20 cellular contexts compared by ENCODE assay signal in genomic region chr4:7049739-7050138, GRCh38. TPM values are rescaled to one million over a fixed set of nuclear protein-coding genes. Genes with fewer than 3 reads are reported as not detected.
DNase-seq lines count a peak whose midpoint lies in the region; ATAC-seq, FAIRE-seq and TF ChIP-seq lines count a peak whose summit lies in the region.
"Had no signal": no experiment of that assay in that cellular context is flagged by ENCODE, and none has a peak within 500 bp of the region (broad histone marks: within the 10 kb centered on the region; RNA-seq: fewer than 3 reads in every experiment).

No MANE protein-coding gene starts in this region.

- no peak for FAIRE-seq in HepG2 (lab: Jason Lieb, UNC)
- FAIRE-seq: D721Med, G401.6 had no signal

- intact Hi-C loops in adrenal gland (cut with DNase I) = no loop called here
- intact Hi-C loops in HepG2 (cut with micrococcal nuclease; ENCODE audit: unreplicated experiment) = loop anchor here (10.0 kb wide), 1 partner anchor 145 kb away; the partner anchor contains the start of gene TBC1D14

- TF ChIP-seq EP300 in HepG2 (IDR thresholded peaks at IDR 0.05; ENCODE audit: low read depth in 2 of 2, low read length in 2 of 2) (no peak), HepG2 (CRISPR knock-in tag; IDR thresholded peaks at IDR 0.05; ENCODE audit: borderline replicate concordance) (no peak)

- H3K9ac ChIP-seq in BLaER1 (peak overlapping the region; percentile 41; the same call in 1 of the 2 replicates), HepG2 (ENCODE audit: insufficient read depth, low read depth, low read length) (no peak overlapping the region)
- H3K9ac ChIP-seq: GM23248 had no signal

- H3K4me2 ChIP-seq in BLaER1 = peak overlapping the region; percentile 82
- H3K4me2 ChIP-seq in HepG2 (ENCODE audit: low read depth, low read length) = no peak overlapping the region

- H3K9me3 ChIP-seq in BLaER1 (no peaks in the 10 kb centered on the region), adrenal gland (replicated peaks in 1 of 3) (no peaks in the 10 kb centered on the region), HepG2 (ENCODE audit: low read length) (no peaks in the 10 kb centered on the region)
- H3K9me3 ChIP-seq in CD4-positive, CD25-positive, alpha-beta regulatory T cell (ENCODE audit: control insufficient read depth in 2 of 2, low read length in 2 of 2) = no peaks in the 10 kb centered on the region

- no peak for TF ChIP-seq CTCF in adrenal gland (IDR thresholded peaks at IDR 0.05)
- TF ChIP-seq CTCF in HepG2 (CRISPR knock-in tag; IDR thresholded peaks at IDR 0.05) = no peak

- no peaks in the 10 kb centered on the region for H3K27me3 ChIP-seq in BLaER1
- no peaks in the 10 kb centered on the region for H3K27me3 ChIP-seq in CD4-positive, CD25-positive, alpha-beta regulatory T cell (ENCODE audit: control insufficient read depth, insufficient read depth, low read length)
- H3K27me3 ChIP-seq in adrenal gland = no peaks in the 10 kb centered on the region
- H3K27me3 ChIP-seq in HepG2 (ENCODE audit: control insufficient read depth in 1 of 2, insufficient read depth in 2 of 2, low read length in 2 of 2) = no peaks in the 10 kb centered on the region

- H3K4me3 ChIP-seq in BLaER1 = no peak overlapping the region
- H3K4me3 ChIP-seq in CD4-positive, CD25-positive, alpha-beta regulatory T cell (ENCODE audit: low read depth, low read length) = no peak overlapping the region
- no peak overlapping the region for H3K4me3 ChIP-seq in adrenal gland
- H3K4me3 ChIP-seq in HepG2 (replicated peaks in 1 of 3; ENCODE audit: insufficient read depth in 1 of 3, low read depth in 2 of 3, low read length in 3 of 3) = no peak overlapping the region
- H3K4me3 ChIP-seq: GM23248 had no signal

- H4K20me1 ChIP-seq in BLaER1 = peaks cover 100% of the 10 kb centered on the region
- H4K20me1 ChIP-seq in HepG2 (ENCODE audit: insufficient read depth, low read length) = 0 out of 2 replicates have a peak, but pooled peaks cover 16% of the 10 kb centered on the region

- POLR2A ChIA-PET in HepG2 (lab: Yijun Ruan, JAX) = interaction anchor here (1.6 to 1.8 kb wide), 2 partner anchors 15 to 18 kb away, joined by 4 to 9 read pairs; partner anchors contain the start of gene GRPEL1

- WGBS in adrenal gland, 4 donors = 78 to 90% (median 85%) methylated on average over 7 to 11 of the region's 11 CpGs
- 91% methylated on average over 6 of the region's 11 CpGs for WGBS in HepG2 (ENCODE audit: low lambda C conversion rate)

- H3K9me3 Mint-ChIP-seq in CD4-positive, CD25-positive, alpha-beta regulatory T cell = no peaks in the 10 kb centered on the region
- no peaks in the 10 kb centered on the region for H3K9me3 Mint-ChIP-seq in stimulated activated memory B cell treated with anti-CD40 and anti-IgM and Interleukin-4, amounts not matched to agents 10 μg/mL and 1 μg/mL and 100 μg/mL, for 72 hours
- H3K9me3 Mint-ChIP-seq: CD8-positive, alpha-beta memory T cell had no signal

- no peak for DNase-seq in CD4-positive, CD25-positive, alpha-beta regulatory T cell
- DNase-seq in adrenal gland = no peak
- no peak for DNase-seq in HepG2 (ENCODE audit: low spot score)
- DNase-seq in NCI-H1048 (lab: John Stamatoyannopoulos, UW) = no peak
- DNase-seq: DMS79; GM23248; MV-4-11; NCI-H1417 treated with DMSO at 0.1 percent for 48 hours; NCI-H2029; NCI-H2171; NCI-H446 treated with DMSO at 0.1 percent for 48 hours; NK-92 treated with Interleukin-12 subunit alpha and Interleukin-12 subunit beta, amount 100 ng/mL, for 24 hours had no signal

- H3K4me1 ChIP-seq in BLaER1 (peaks cover 100% of the 10 kb centered on the region), adrenal gland (replicated peaks in 1 of 2) (peaks cover 48 to 68% of the 10 kb centered on the region in 2 donors), HepG2 (ENCODE audit: insufficient read depth, low read length) (peaks cover 23% of the 10 kb centered on the region)
- H3K4me1 ChIP-seq in CD4-positive, CD25-positive, alpha-beta regulatory T cell (ENCODE audit: control insufficient read depth, insufficient read depth, low read length, poor library complexity, severe bottlenecking) = peaks cover 41% of the 10 kb centered on the region

- H3K27me3 Mint-ChIP-seq in CD4-positive, CD25-positive, alpha-beta regulatory T cell = no peaks in the 10 kb centered on the region
- H3K27me3 Mint-ChIP-seq in stimulated activated memory B cell treated with anti-CD40 and anti-IgM and Interleukin-4, amounts not matched to agents 10 μg/mL and 1 μg/mL and 100 μg/mL, for 72 hours = no peaks in the 10 kb centered on the region
- H3K27me3 Mint-ChIP-seq: B cell; CD8-positive, alpha-beta memory T cell had no signal

- H3K36me3 Mint-ChIP-seq in CD4-positive, CD25-positive, alpha-beta regulatory T cell = peaks cover 26% of the 10 kb centered on the region
- H3K36me3 Mint-ChIP-seq in stimulated activated memory B cell treated with anti-CD40 and anti-IgM and Interleukin-4, amounts not matched to agents 10 μg/mL and 1 μg/mL and 100 μg/mL, for 72 hours = peaks cover 28% of the 10 kb centered on the region

- CTCF ChIA-PET in HepG2 (lab: Yijun Ruan, JAX; ENCODE audit: low intra/inter-chr PET ratio, low total read pairs) = no interaction called here

- in situ Hi-C loops in HepG2 (cut with HindIII; ENCODE audit: extremely low pct_ligation_motif_present, low pct_unique_long_range_greater_than_20kb) = no loop called here

- peak overlapping the region in 2 of 3 donors; percentile 46 to 49 for H3K27ac Mint-ChIP-seq in CD4-positive, CD25-positive, alpha-beta regulatory T cell
- H3K27ac Mint-ChIP-seq in stimulated activated memory B cell treated with anti-CD40 and anti-IgM and Interleukin-4, amounts not matched to agents 10 μg/mL and 1 μg/mL and 100 μg/mL, for 72 hours = no peak overlapping the region
- H3K27ac Mint-ChIP-seq: B cell had no signal

- H3K27ac ChIP-seq in BLaER1 (peak overlapping the region; percentile 22; the same call in 1 of the 2 replicates), adrenal gland (peak overlapping the region in 4 of 5 donors; percentile 43 to 82 (median 76)), HepG2 (ENCODE audit: extremely low read length, insufficient read depth, low read length) (no peak overlapping the region)
- H3K27ac ChIP-seq in CD4-positive, CD25-positive, alpha-beta regulatory T cell (ENCODE audit: insufficient read depth, low read length, poor library complexity, severe bottlenecking) = no peak overlapping the region
- H3K27ac ChIP-seq: GM23248 had no signal

- H3K36me3 ChIP-seq in BLaER1 = peaks cover 57% of the 10 kb centered on the region
- peaks cover 22% of the 10 kb centered on the region for H3K36me3 ChIP-seq in CD4-positive, CD25-positive, alpha-beta regulatory T cell (ENCODE audit: control insufficient read depth, insufficient read depth, low read length)
- peaks cover 0 to 6% of the 10 kb centered on the region in 2 donors for H3K36me3 ChIP-seq in adrenal gland (replicated peaks in 1 of 2)
- H3K36me3 ChIP-seq in HepG2 (replicated peaks in 1 of 2; ENCODE audit: control insufficient read depth in 1 of 2, insufficient read depth in 2 of 2, low read length in 2 of 2) = peaks cover 14 to 17% of the 10 kb centered on the region in 2 experiments; a peak in 4 of 5 replicates

- peaks cover 5 to 66% (median 34%) of the 10 kb centered on the region in 4 donors for H3K4me1 Mint-ChIP-seq in CD4-positive, CD25-positive, alpha-beta regulatory T cell
- H3K4me1 Mint-ChIP-seq in stimulated activated memory B cell treated with anti-CD40 and anti-IgM and Interleukin-4, amounts not matched to agents 10 μg/mL and 1 μg/mL and 100 μg/mL, for 72 hours = peaks cover 40% of the 10 kb centered on the region

- no peak overlapping the region for H2AFZ ChIP-seq in HepG2 (ENCODE audit: low read length)
- H2AFZ ChIP-seq: GM23248 had no signal

- no peak overlapping the region for H3K4me3 Mint-ChIP-seq in CD4-positive, CD25-positive, alpha-beta regulatory T cell
- H3K4me3 Mint-ChIP-seq in stimulated activated memory B cell treated with anti-CD40 and anti-IgM and Interleukin-4, amounts not matched to agents 10 μg/mL and 1 μg/mL and 100 μg/mL, for 72 hours = no peak overlapping the region
- H3K4me3 Mint-ChIP-seq: B cell; CD8-positive, alpha-beta memory T cell had no signal

- no TSS peak for BruUV-seq in HepG2 (replicated peaks; lab: Mats Ljungman, UMichigan)

- ATAC-seq in CD4-positive, CD25-positive, alpha-beta regulatory T cell (ENCODE audit: low read depth in 2 of 2) = no peak
- no peak for ATAC-seq in HepG2
- ATAC-seq in stimulated activated memory B cell treated with anti-CD40 and anti-IgM and Interleukin-4, amounts not matched to agents 10 μg/mL and 1 μg/mL and 100 μg/mL, for 72 hours = no peak
- no peak for ATAC-seq in HG02852 (IDR thresholded peaks at IDR 0.05; ENCODE audit: unreplicated experiment)
- ATAC-seq: HCT116 had no signal

- TF ChIP-seq POLR2A in adrenal gland (IDR thresholded peaks at IDR 0.05) = no peak
- TF ChIP-seq POLR2A in HepG2 (IDR thresholded peaks at IDR 0.05; ENCODE audit: insufficient read depth in 1 of 2, low read depth in 2 of 2, low read length in 2 of 2) = no peak

- H3K79me2 ChIP-seq in HepG2 (ENCODE audit: insufficient read depth, low read length) = peaks cover 40% of the 10 kb centered on the region

- TF ChIP-seq RAD21 in HepG2 (CRISPR knock-in tag; IDR thresholded peaks at IDR 0.05) = no peak

RNA-seq across cellular contexts. Expression of gene TADA2B, which starts 6.6 kb away (rescaled TPM):
- total RNA-seq in CD4-positive, CD25-positive, alpha-beta regulatory T cell = 36.6 TPM
- 1 to 10 TPM; 3.0 to 3.9 (median 3.6) TPM for polyA plus RNA-seq in CD4-positive, CD25-positive, alpha-beta regulatory T cell
- total RNA-seq in adrenal gland (10 to 100 TPM; 28.9 to 60.8 (median 33.2) TPM), HepG2 (2016; rRNA removed; fragmentation: Illumina TruSeq; extraction: Trizol) (8.6 and 8.9 TPM in 2 replicates)
- polyA plus RNA-seq in adrenal gland (10 to 100 TPM; 13.3 to 26.6 (median 14.9) TPM), HepG2 (2011; rRNA removed) (4.6 and 5.1 TPM in 2 replicates)
- total RNA-seq in HepG2 (2016; cell fraction: cytosol; rRNA removed; fragmentation: Illumina TruSeq; extraction: Trizol; ENCODE audit: low read depth) = 2.2 and 3.1 TPM in 2 replicates
- 7.2 and 8.0 TPM in 2 replicates for total RNA-seq in HepG2 (2016; cell fraction: insoluble cytoplasmic fraction; rRNA removed; fragmentation: Illumina TruSeq; extraction: Trizol)
- total RNA-seq in HepG2 (2016; cell fraction: membrane; rRNA removed; fragmentation: Illumina TruSeq; extraction: Trizol) = 11.2 and 13.1 TPM in 2 replicates
- total RNA-seq in HepG2 (2016; cell fraction: nucleus; rRNA removed; fragmentation: Illumina TruSeq; extraction: Trizol) = 5.6 and 5.9 TPM in 2 replicates
- polyA plus RNA-seq in HepG2 (2011; cell fraction: cytosol; rRNA removed) = 5.0 and 5.2 TPM in 2 replicates
- polyA plus RNA-seq in HepG2 (2011; cell fraction: nucleus; rRNA removed) = 5.8 and 6.6 TPM in 2 replicates
- polyA plus RNA-seq in HepG2 (2012) = 8.0 and 9.4 TPM in 2 replicates
- polyA plus RNA-seq in HepG2 (2016; cell fraction: cytosol; fragmentation: Illumina TruSeq; extraction: Trizol; ENCODE audit: low read depth) = 2.2 and 2.7 TPM in 2 replicates
- polyA plus RNA-seq in HepG2 (2016; cell fraction: insoluble cytoplasmic fraction; fragmentation: Illumina TruSeq; extraction: Trizol; ENCODE audit: low read depth) = 10.4 and 13.0 TPM in 2 replicates
- polyA plus RNA-seq in HepG2 (2016; cell fraction: membrane; fragmentation: Illumina TruSeq; extraction: Trizol; ENCODE audit: low read depth) = 8.6 and 9.7 TPM in 2 replicates
- 10.6 and 12.8 TPM in 2 replicates for polyA plus RNA-seq in HepG2 (2016; cell fraction: nucleus; fragmentation: Illumina TruSeq; extraction: Trizol; ENCODE audit: insufficient read depth, low read depth)
- 6.9 and 14.2 TPM in 2 replicates for polyA minus RNA-seq in HepG2 (2011; rRNA and poly(A)+ RNA removed; ENCODE audit: low replicate concordance)
- polyA minus RNA-seq in HepG2 (2011; cell fraction: cytosol; rRNA and poly(A)+ RNA removed) = 3.9 and 5.1 TPM in 2 replicates
- polyA minus RNA-seq in HepG2 (2011; cell fraction: nucleus; rRNA and poly(A)+ RNA removed) = 5.9 and 6.6 TPM in 2 replicates

RNA-seq across cellular contexts. Expression of gene GRPEL1, which starts 18.1 kb away (rescaled TPM):
- 46.1 TPM for total RNA-seq in CD4-positive, CD25-positive, alpha-beta regulatory T cell
- 10 to 100 TPM; 43.6 to 62.4 (median 53.2) TPM for polyA plus RNA-seq in CD4-positive, CD25-positive, alpha-beta regulatory T cell
- total RNA-seq in adrenal gland = 100 to 1,000 TPM in 2 of 8 donors, 10 to 100 TPM in 6; 43.7 to 249 (median 74.8) TPM
- 100 to 1,000 TPM in 1 of 3 donors, 10 to 100 TPM in 2; 35.8 to 439 (median 77.0) TPM for polyA plus RNA-seq in adrenal gland
- 141 and 213 TPM in 2 replicates for total RNA-seq in HepG2 (2016; rRNA removed; fragmentation: Illumina TruSeq; extraction: Trizol)
- 24.3 and 28.6 TPM in 2 replicates for total RNA-seq in HepG2 (2016; cell fraction: cytosol; rRNA removed; fragmentation: Illumina TruSeq; extraction: Trizol; ENCODE audit: low read depth)
- 139 and 219 TPM in 2 replicates for total RNA-seq in HepG2 (2016; cell fraction: insoluble cytoplasmic fraction; rRNA removed; fragmentation: Illumina TruSeq; extraction: Trizol)
- total RNA-seq in HepG2 (2016; cell fraction: membrane; rRNA removed; fragmentation: Illumina TruSeq; extraction: Trizol) = 37.5 and 43.6 TPM in 2 replicates
- total RNA-seq in HepG2 (2016; cell fraction: nucleus; rRNA removed; fragmentation: Illumina TruSeq; extraction: Trizol) = 48.8 and 49.5 TPM in 2 replicates
- 27.2 and 32.3 TPM in 2 replicates for polyA plus RNA-seq in HepG2 (2011; rRNA removed)
- polyA plus RNA-seq in HepG2 (2011; cell fraction: cytosol; rRNA removed) = 30.3 and 39.4 TPM in 2 replicates
- 12.6 and 17.4 TPM in 2 replicates for polyA plus RNA-seq in HepG2 (2011; cell fraction: nucleus; rRNA removed)
- 52.6 and 70.0 TPM in 2 replicates for polyA plus RNA-seq in HepG2 (2012)
- polyA plus RNA-seq in HepG2 (2016; cell fraction: cytosol; fragmentation: Illumina TruSeq; extraction: Trizol; ENCODE audit: low read depth) = 28.9 and 31.1 TPM in 2 replicates
- 220 and 231 TPM in 2 replicates for polyA plus RNA-seq in HepG2 (2016; cell fraction: insoluble cytoplasmic fraction; fragmentation: Illumina TruSeq; extraction: Trizol; ENCODE audit: low read depth)
- polyA plus RNA-seq in HepG2 (2016; cell fraction: membrane; fragmentation: Illumina TruSeq; extraction: Trizol; ENCODE audit: low read depth) = 28.9 and 29.2 TPM in 2 replicates
- 73.7 and 88.9 TPM in 2 replicates for polyA plus RNA-seq in HepG2 (2016; cell fraction: nucleus; fragmentation: Illumina TruSeq; extraction: Trizol; ENCODE audit: insufficient read depth, low read depth)
- polyA minus RNA-seq in HepG2 (2011; rRNA and poly(A)+ RNA removed; ENCODE audit: low replicate concordance) = 23.2 and 27.5 TPM in 2 replicates
- polyA minus RNA-seq in HepG2 (2011; cell fraction: cytosol; rRNA and poly(A)+ RNA removed) = 19.1 and 25.1 TPM in 2 replicates
- 36.8 and 50.7 TPM in 2 replicates for polyA minus RNA-seq in HepG2 (2011; cell fraction: nucleus; rRNA and poly(A)+ RNA removed)

Comparison
In these comparisons a context has a peak if more than half of its experiments do, and no peak if none do; other contexts are left out.
1. H3K27ac ChIP-seq: peak in BLaER1 (single experiment) and adrenal gland (4 of 5); none in CD4-positive, CD25-positive, alpha-beta regulatory T cell (single experiment) and HepG2 (single experiment).